ENCODE assay signal across 19 cellular contexts in the genomic region with DNA sequence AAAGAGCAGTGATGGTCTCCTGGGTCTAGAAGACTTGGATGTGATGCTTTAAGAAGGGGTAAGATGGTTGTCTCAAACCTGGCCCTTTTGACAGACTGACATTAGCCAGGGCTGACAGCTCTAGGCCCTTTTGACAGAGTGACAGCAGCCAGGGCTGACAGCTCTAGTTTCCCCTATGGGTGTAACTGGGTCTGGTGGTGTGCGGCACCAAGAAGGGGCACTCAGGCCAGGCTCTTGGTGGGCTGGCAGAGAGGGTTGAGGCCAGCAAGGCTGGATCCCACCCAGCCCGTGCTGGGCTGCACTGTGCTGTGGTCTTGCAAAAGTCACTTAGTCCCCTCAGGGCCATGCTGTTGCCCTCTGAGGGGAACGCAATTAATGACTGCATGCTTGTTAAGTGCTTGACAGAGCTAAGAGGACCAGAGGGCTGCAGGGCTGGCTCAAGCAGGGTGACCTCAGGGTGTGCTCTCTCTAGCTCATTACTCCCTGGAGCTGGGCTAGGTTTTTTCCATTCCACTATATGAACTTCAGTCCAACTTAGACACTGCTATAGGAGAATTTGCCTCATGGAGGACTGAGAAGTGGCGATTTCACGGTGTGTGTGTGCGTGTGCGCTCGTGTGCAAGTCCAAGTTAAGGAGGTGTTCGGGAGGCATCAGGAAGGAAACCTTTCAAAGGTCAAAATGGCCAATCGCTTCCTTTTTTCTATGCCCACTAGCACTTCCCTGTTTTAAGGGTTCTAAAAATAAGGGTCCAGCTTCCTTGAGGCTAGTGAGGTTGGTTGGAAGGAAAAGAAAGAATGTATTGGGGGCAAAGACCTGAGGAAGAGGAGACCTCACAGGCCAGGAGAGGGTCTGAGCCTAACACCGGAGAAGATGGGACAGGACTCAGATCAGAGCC. TPM values are rescaled to one million over a fixed set of nuclear protein-coding genes. Genes with fewer than 3 reads are reported as not detected.
A peak's percentile ranks its signal among the peaks of the same experiment; 100 is the strongest.
DNase-seq lines count a peak whose midpoint lies in the region; ATAC-seq, FAIRE-seq and TF ChIP-seq lines count a peak whose summit lies in the region.
"Had no signal": no experiment of that assay in that cellular context is flagged by ENCODE, and none has a peak within 500 bp of the region (broad histone marks: within the 10 kb centered on the region; RNA-seq: fewer than 3 reads in every experiment).

No MANE protein-coding gene starts in this region.

- H3K27ac ChIP-seq in A549, result peak overlapping the region in 1 of 2 experiments; percentile 40; a peak in 3 of 6 replicates
- H3K27ac ChIP-seq in gastrocnemius medialis, result no peak overlapping the region
- H3K27ac ChIP-seq: prostate gland, SJCRH30, VCaP had no signal

- WGBS in A549 (ENCODE audit: missing lambda C conversion rate), result 85% methylated on average over 8 of the region's 11 CpGs

- FAIRE-seq in A549 (lab: Jason Lieb, UNC), result no peak
- FAIRE-seq: G401.6, H1, islet of Langerhans, K562 had no signal

- in situ Hi-C loops in gastrocnemius medialis (cut with MboI; ENCODE audit: low sequenced_read_pairs in 4 of 4), result no loop called here

- no peaks in the 10 kb centered on the region for H3K27me3 ChIP-seq in gastrocnemius medialis
- H3K27me3 ChIP-seq: SJCRH30 had no signal

- H3K9me3 Mint-ChIP-seq in Calu3 (ENCODE audit: low read depth, unreplicated experiment) (no peaks in the 10 kb centered on the region), glutamatergic neuron (ENCODE audit: unreplicated experiment) (peaks cover 9% of the 10 kb centered on the region)

- H3K36me3 ChIP-seq in gastrocnemius medialis, result no peaks in the 10 kb centered on the region
- H3K36me3 ChIP-seq: prostate gland, SJCRH30 had no signal

- no peaks in the 10 kb centered on the region for H3K9me3 ChIP-seq in A549
- no peaks in the 10 kb centered on the region for H3K9me3 ChIP-seq in gastrocnemius medialis
- H3K9me3 ChIP-seq: mucosa of descending colon, prostate gland, SJCRH30 had no signal

- TF ChIP-seq CTCF in A549 (IDR thresholded peaks at IDR 0.05), result no peak
- TF ChIP-seq CTCF in Calu3 (IDR thresholded peaks at IDR 0.05; ENCODE audit: unreplicated experiment), result no peak
- no peak for TF ChIP-seq CTCF in glutamatergic neuron (IDR thresholded peaks at IDR 0.05; ENCODE audit: partially characterized antibody, unreplicated experiment)
- TF ChIP-seq CTCF in gastrocnemius medialis (IDR thresholded peaks at IDR 0.05 in 4 of 5, conservative IDR thresholded peaks at IDR 0.05 in 1 of 5), result no peak

- intact Hi-C loops in Calu3 (cut with micrococcal nuclease; ENCODE audit: unreplicated experiment), result loop anchor here (2.0 kb wide), 1 partner anchor 17 kb away; no protein-coding TSS in a partner anchor
- intact Hi-C loops in gastrocnemius medialis (cut with DNase I; ENCODE audit: low total_unique reads), result no loop called here

- H3K36me3 Mint-ChIP-seq in Calu3 (ENCODE audit: insufficient read depth, unreplicated experiment) (peaks cover 42% of the 10 kb centered on the region), glutamatergic neuron (ENCODE audit: unreplicated experiment) (peaks cover 5% of the 10 kb centered on the region)

- H3K27me3 Mint-ChIP-seq in Calu3 (ENCODE audit: unreplicated experiment), result no peaks in the 10 kb centered on the region
- peaks cover 5% of the 10 kb centered on the region for H3K27me3 Mint-ChIP-seq in glutamatergic neuron (ENCODE audit: unreplicated experiment)

- BruUV-seq in Calu3 (replicated peaks; lab: Mats Ljungman, UMichigan), result no TSS peak

- peaks cover 22% of the 10 kb centered on the region for H3K4me1 Mint-ChIP-seq in Calu3 (ENCODE audit: low read depth, unreplicated experiment)
- peaks cover 11% of the 10 kb centered on the region for H3K4me1 Mint-ChIP-seq in glutamatergic neuron (ENCODE audit: low read depth, unreplicated experiment)

- ATAC-seq in A549 (no peak), gastrocnemius medialis (no peak), GM21786 (IDR thresholded peaks at IDR 0.05; ENCODE audit: unreplicated experiment) (no peak)
- ATAC-seq: K562, mucosa of descending colon had no signal

- POLR2A ChIA-PET in A549 (lab: Yijun Ruan, JAX), result interaction anchor here (0.7 kb wide), 1 partner anchor 141 kb away, joined by 3 read pairs; no protein-coding TSS in a partner anchor

- no peak overlapping the region for H3K4me3 ChIP-seq in A549
- H3K4me3 ChIP-seq in gastrocnemius medialis, result no peak overlapping the region
- H3K4me3 ChIP-seq: K562, mucosa of descending colon, prostate gland, SJCRH30 had no signal

- no peak for TF ChIP-seq RAD21 in A549 (conservative IDR thresholded peaks at IDR 0.05 in 1 of 2, IDR thresholded peaks at IDR 0.05 in 1 of 2)

- H3K4me2 ChIP-seq in A549, result peak overlapping the region; percentile 48; the same call in 2 of the 3 replicates

- DNase-seq in A549 (ENCODE audit: low read depth in 1 of 2, low spot score in 1 of 2), result no peak
- no peak for DNase-seq in Calu3
- peak; percentile 60 for DNase-seq in NOMO-1 treated with DMSO at 0.1 percent for 48 hours (lab: John Stamatoyannopoulos, UW; ENCODE audit: unreplicated experiment)
- peak; percentile 28 for DNase-seq in glutamatergic neuron
- no peak for DNase-seq in gastrocnemius medialis
- DNase-seq in HCEC 1CT, result no peak
- no peak for DNase-seq in NCI-H446 treated with DMSO at 0.1 percent for 48 hours (lab: John Stamatoyannopoulos, UW)
- DNase-seq: activated naive CD4-positive, alpha-beta T cell; effector CD8-positive, alpha-beta T cell; mucosa of descending colon; NCI-H1930; SJCRH30 had no signal

- H3K4me1 ChIP-seq in A549 (peaks cover 68% of the 10 kb centered on the region), gastrocnemius medialis (peaks cover 11 to 13% of the 10 kb centered on the region in 2 donors)
- H3K4me1 ChIP-seq: prostate gland, SJCRH30 had no signal

- peak overlapping the region; percentile 15 for H3K4me3 Mint-ChIP-seq in Calu3 (ENCODE audit: low read depth, unreplicated experiment)
- peak overlapping the region; percentile 36 for H3K4me3 Mint-ChIP-seq in glutamatergic neuron (ENCODE audit: unreplicated experiment)

- H3K27ac Mint-ChIP-seq in Calu3 (ENCODE audit: unreplicated experiment) (peak overlapping the region; percentile 28), glutamatergic neuron (ENCODE audit: unreplicated experiment) (no peak overlapping the region)

- CTCF ChIA-PET in A549 (lab: Yijun Ruan, JAX) (interaction anchor here (1.1 to 3.1 kb wide), 7 partner anchors 10 to 129 kb away, joined by 3 to 15 read pairs (median 4); no protein-coding TSS in a partner anchor), Calu3 (lab: Charles Lee) (interaction anchor here (0.6 kb wide), 1 partner anchor 14 kb away, joined by 4 read pairs; no protein-coding TSS in a partner anchor)

- no peak for TF ChIP-seq EP300 in A549 (IDR thresholded peaks at IDR 0.05)

- TF ChIP-seq POLR2A in A549 (IDR thresholded peaks at IDR 0.05; ENCODE audit: low read length), result no peak
- TF ChIP-seq POLR2A in gastrocnemius medialis (IDR thresholded peaks at IDR 0.05), result no peak

TF ChIP-seq in A549, 52 proteins besides CTCF, POLR2A, EP300 and RAD21:
- TF ChIP-seq PHF8 (IDR thresholded peaks at IDR 0.05; ENCODE audit: borderline replicate concordance, low read depth) (no peak), CHD2 (IDR thresholded peaks at IDR 0.05; ENCODE audit: low read length, partially characterized antibody) (no peak), HEYL (CRISPR knock-in tag; IDR thresholded peaks at IDR 0.05) (no peak), MYC (IDR thresholded peaks at IDR 0.05; ENCODE audit: borderline replicate concordance, low read length) (no peak), CBX2 (IDR thresholded peaks at IDR 0.05; ENCODE audit: borderline replicate concordance, low read depth) (no peak)
- TF ChIP-seq, protein P1, sequence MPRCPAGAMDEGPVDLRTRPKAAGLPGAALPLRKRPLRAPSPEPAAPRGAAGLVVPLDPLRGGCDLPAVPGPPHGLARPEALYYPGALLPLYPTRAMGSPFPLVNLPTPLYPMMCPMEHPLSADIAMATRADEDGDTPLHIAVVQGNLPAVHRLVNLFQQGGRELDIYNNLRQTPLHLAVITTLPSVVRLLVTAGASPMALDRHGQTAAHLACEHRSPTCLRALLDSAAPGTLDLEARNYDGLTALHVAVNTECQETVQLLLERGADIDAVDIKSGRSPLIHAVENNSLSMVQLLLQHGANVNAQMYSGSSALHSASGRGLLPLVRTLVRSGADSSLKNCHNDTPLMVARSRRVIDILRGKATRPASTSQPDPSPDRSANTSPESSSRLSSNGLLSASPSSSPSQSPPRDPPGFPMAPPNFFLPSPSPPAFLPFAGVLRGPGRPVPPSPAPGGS (IDR thresholded peaks at IDR 0.05), result no peak
- TF ChIP-seq, protein P2, sequence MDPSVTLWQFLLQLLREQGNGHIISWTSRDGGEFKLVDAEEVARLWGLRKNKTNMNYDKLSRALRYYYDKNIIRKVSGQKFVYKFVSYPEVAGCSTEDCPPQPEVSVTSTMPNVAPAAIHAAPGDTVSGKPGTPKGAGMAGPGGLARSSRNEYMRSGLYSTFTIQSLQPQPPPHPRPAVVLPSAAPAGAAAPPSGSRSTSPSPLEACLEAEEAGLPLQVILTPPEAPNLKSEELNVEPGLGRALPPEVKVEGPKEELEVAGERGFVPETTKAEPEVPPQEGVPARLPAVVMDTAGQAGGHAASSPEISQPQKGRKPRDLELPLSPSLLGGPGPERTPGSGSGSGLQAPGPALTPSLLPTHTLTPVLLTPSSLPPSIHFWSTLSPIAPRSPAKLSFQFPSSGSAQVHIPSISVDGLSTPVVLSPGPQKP (IDR thresholded peaks at IDR 0.05; ENCODE audit: low read depth, low read length), result no peak
- TF ChIP-seq, protein P3, sequence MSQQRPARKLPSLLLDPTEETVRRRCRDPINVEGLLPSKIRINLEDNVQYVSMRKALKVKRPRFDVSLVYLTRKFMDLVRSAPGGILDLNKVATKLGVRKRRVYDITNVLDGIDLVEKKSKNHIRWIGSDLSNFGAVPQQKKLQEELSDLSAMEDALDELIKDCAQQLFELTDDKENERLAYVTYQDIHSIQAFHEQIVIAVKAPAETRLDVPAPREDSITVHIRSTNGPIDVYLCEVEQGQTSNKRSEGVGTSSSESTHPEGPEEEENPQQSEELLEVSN (IDR thresholded peaks at IDR 0.05; ENCODE audit: borderline replicate concordance, low read depth), result no peak

RNA-seq across cellular contexts. Expression of a gene that starts 4.4 kb away (rescaled TPM):
- polyA plus RNA-seq in A549 (2011; rRNA removed) (43.0 and 52.2 TPM in 2 replicates), A549 (2017; fragmentation: RNase III; extraction: RNeasy Plus Mini Kit Qiagen cat#74134 plus additional on column Dnase treatment) (26.8 to 33.4 TPM (median 32.5 TPM) in 3 replicates)
- polyA plus RNA-seq in A549 (2012; cell fraction: cytosol; rRNA removed), result 22.4 and 29.5 TPM in 2 replicates
- polyA plus RNA-seq in A549 (2012; cell fraction: nucleus; rRNA removed), result 25.3 and 30.1 TPM in 2 replicates
- 215 and 227 TPM in 2 replicates for polyA minus RNA-seq in A549 (2011; rRNA and poly(A)+ RNA removed)
- total RNA-seq in Calu3 (2022) (46.0 and 74.9 TPM in 2 replicates), glutamatergic neuron (ENCODE audit: unreplicated experiment) (6.7 TPM), gastrocnemius medialis (1 to 10 TPM in 2 of 4 donors, under 1 TPM in 2; 0.32 to 2.9 (median 0.87) TPM)

Comparison
In these comparisons a context has a peak if more than half of its experiments do, and no peak if none do; other contexts are left out.
1. DNase-seq: peak in NOMO-1 treated with DMSO at 0.1 percent for 48 hours (single experiment) and glutamatergic neuron (single experiment); none in A549 (0 of 2), Calu3 (single experiment), gastrocnemius medialis (0 of 2), HCEC 1CT (single experiment) and NCI-H446 treated with DMSO at 0.1 percent for 48 hours (single experiment).